18 cellular contexts compared by ENCODE assay signal in genomic region chr5:107878676-107879075, GRCh38.
DNase-seq lines count a peak whose midpoint lies in the region; ATAC-seq and TF ChIP-seq lines count a peak whose summit lies in the region.
"Had no signal": no experiment of that assay in that cellular context is flagged by ENCODE, and none has a peak within 500 bp of the region (broad histone marks: within the 10 kb centered on the region; RNA-seq: fewer than 3 reads in every experiment).

No MANE protein-coding gene starts in this region.

- no peak overlapping the region for H2AFZ ChIP-seq in mammary epithelial cell (ENCODE audit: low read depth, low read length)

- no peak overlapping the region for H3K4me2 ChIP-seq in mammary epithelial cell (ENCODE audit: insufficient read depth, low read depth, low read length)
- H3K4me2 ChIP-seq: A549, KMS-11 had no signal

- dilution Hi-C loops in mammary epithelial cell (cut with HindIII; ENCODE audit: low sequenced_read_pairs): no loop called here

- peaks cover 7% of the 10 kb centered on the region for H3K4me1 Mint-ChIP-seq in T-helper 2 cell treated with Interferon-gamma antibody and Interleukin-4, amounts not matched to agents 5 μg/mL and 100 μg/mL, for 36 hours (ENCODE audit: low read depth)

- in situ Hi-C loops in mammary epithelial cell (cut with MboI; ENCODE audit: low sequenced_read_pairs in 2 of 2): no loop called here

- peaks cover 8% of the 10 kb centered on the region; the same call in 1 of the 2 replicates for H3K4me1 ChIP-seq in BE2C
- H3K4me1 ChIP-seq in left lung: no peaks in the 10 kb centered on the region
- H3K4me1 ChIP-seq in mammary epithelial cell (ENCODE audit: insufficient read depth, low read length): no peaks in the 10 kb centered on the region

- no peaks in the 10 kb centered on the region for H3K79me2 ChIP-seq in mammary epithelial cell (ENCODE audit: insufficient read depth, low read length)

- 74% methylated on average over 3 of the region's 4 CpGs for WGBS in mammary epithelial cell (ENCODE audit: low coverage, missing lambda C conversion rate)

- H3K4me3 ChIP-seq in BE2C (ENCODE audit: low read depth, low read length) (no peak overlapping the region), left lung (no peak overlapping the region), mammary epithelial cell (replicated peaks in 1 of 3; ENCODE audit: insufficient read depth in 1 of 3, low read depth in 2 of 3, low read length in 3 of 3) (no peak overlapping the region)
- H3K4me3 ChIP-seq: A549 had no signal

- ATAC-seq in left lung (peak; percentile 37), GM19324 (IDR thresholded peaks at IDR 0.05; ENCODE audit: low FRiP score, unreplicated experiment) (no peak)
- ATAC-seq: A549, HepG2, Right ventricle myocardium inferior had no signal

- no peak overlapping the region for H3K27ac ChIP-seq in left lung
- H3K27ac ChIP-seq in mammary epithelial cell (ENCODE audit: insufficient read depth, low read depth, low read length): no peak overlapping the region
- H3K27ac ChIP-seq: A549, KMS-11 had no signal

- H3K9me3 Mint-ChIP-seq in T-helper 2 cell treated with Interferon-gamma antibody and Interleukin-4, amounts not matched to agents 5 μg/mL and 100 μg/mL, for 36 hours: no peaks in the 10 kb centered on the region
- H3K9me3 Mint-ChIP-seq: CD4-positive, alpha-beta T cell had no signal

- H3K36me3 Mint-ChIP-seq in T-helper 2 cell treated with Interferon-gamma antibody and Interleukin-4, amounts not matched to agents 5 μg/mL and 100 μg/mL, for 36 hours (ENCODE audit: low read depth): peaks cover 4% of the 10 kb centered on the region

- CTCF ChIA-PET in mammary epithelial cell (lab: Charles Lee; ENCODE audit: low non-redundant PET): no interaction called here

- H3K27me3 ChIP-seq in BE2C (no peaks in the 10 kb centered on the region), left lung (no peaks in the 10 kb centered on the region), mammary epithelial cell (ENCODE audit: insufficient read depth, low read length) (no peaks in the 10 kb centered on the region)

- no peak for TF ChIP-seq CTCF in BE2C (IDR thresholded peaks at IDR 0.05; ENCODE audit: low read depth, low read length)
- no peak for TF ChIP-seq CTCF in left lung (IDR thresholded peaks at IDR 0.05)
- TF ChIP-seq CTCF in mammary epithelial cell (conservative IDR thresholded peaks at IDR 0.05 in 1 of 2, IDR thresholded peaks at IDR 0.05 in 1 of 2; ENCODE audit: extremely low read depth in 1 of 2, insufficient read depth in 1 of 2, low read depth in 1 of 2, low read length in 2 of 2): no peak

- H3K27me3 Mint-ChIP-seq in T-helper 2 cell treated with Interferon-gamma antibody and Interleukin-4, amounts not matched to agents 5 μg/mL and 100 μg/mL, for 36 hours (ENCODE audit: low read depth): no peaks in the 10 kb centered on the region
- H3K27me3 Mint-ChIP-seq: CD4-positive, alpha-beta T cell had no signal

- intact Hi-C loops in left lung (cut with DNase I) (no loop called here), mammary epithelial cell (cut with micrococcal nuclease) (no loop called here)

- H3K4me3 Mint-ChIP-seq in T-helper 2 cell treated with Interferon-gamma antibody and Interleukin-4, amounts not matched to agents 5 μg/mL and 100 μg/mL, for 36 hours: no peak overlapping the region
- H3K4me3 Mint-ChIP-seq: CD4-positive, alpha-beta T cell had no signal

- no peaks in the 10 kb centered on the region for H4K20me1 ChIP-seq in mammary epithelial cell (ENCODE audit: insufficient read depth, low read length)

- no peak overlapping the region for H3K9ac ChIP-seq in mammary epithelial cell (ENCODE audit: insufficient read depth, low read length)
- H3K9ac ChIP-seq: KMS-11 had no signal

- H3K9me3 ChIP-seq in BE2C: no peaks in the 10 kb centered on the region
- H3K9me3 ChIP-seq in left lung: no peaks in the 10 kb centered on the region
- no peaks in the 10 kb centered on the region for H3K9me3 ChIP-seq in mammary epithelial cell (replicated peaks; ENCODE audit: insufficient read depth, low read length)
- H3K9me3 ChIP-seq: A549 had no signal

- no peak overlapping the region for H3K27ac Mint-ChIP-seq in T-helper 2 cell treated with Interferon-gamma antibody and Interleukin-4, amounts not matched to agents 5 μg/mL and 100 μg/mL, for 36 hours
- H3K27ac Mint-ChIP-seq: CD4-positive, alpha-beta T cell had no signal

- H3K36me3 ChIP-seq in BE2C (no peaks in the 10 kb centered on the region), left lung (peaks cover 0 to 6% of the 10 kb centered on the region in 2 donors), mammary epithelial cell (ENCODE audit: insufficient read depth, low read length) (no peaks in the 10 kb centered on the region)

- DNase-seq in BE2C (peak; percentile 39), astrocyte of the hippocampus (ENCODE audit: low read depth, low spot score) (peak; percentile 45), left lung (no peak), stromal cell of bone marrow (ENCODE audit: low read depth) (peak; percentile 18), mammary epithelial cell (no peak)
- no peak for DNase-seq in T-helper 2 cell treated with Interferon-gamma antibody and Interleukin-4, amounts not matched to agents 5 μg/mL and 100 μg/mL, for 36 hours (ENCODE audit: low spot score)
- DNase-seq: AML-193; CD4-positive, alpha-beta T cell; DMS79 treated with DMSO at 0.1 percent for 48 hours; H7; NCI-H1092; NCI-H1694 treated with DMSO at 0.1 percent for 48 hours; NCI-H82 had no signal

- BruUV-seq in mammary epithelial cell (replicated peaks; lab: Mats Ljungman, UMichigan): no TSS peak

Comparison
In these comparisons a context has a peak if more than half of its experiments do, and no peak if none do; other contexts are left out.
1. DNase-seq: peak in BE2C (single experiment), astrocyte of the hippocampus (single experiment) and stromal cell of bone marrow (single experiment); none in left lung (0 of 2), T-helper 2 cell treated with Interferon-gamma antibody and Interleukin-4, amounts not matched to agents 5 μg/mL and 100 μg/mL, for 36 hours (single experiment) and mammary epithelial cell (single experiment).